ENCODE assay signal across 8 cellular contexts in the genomic region with DNA sequence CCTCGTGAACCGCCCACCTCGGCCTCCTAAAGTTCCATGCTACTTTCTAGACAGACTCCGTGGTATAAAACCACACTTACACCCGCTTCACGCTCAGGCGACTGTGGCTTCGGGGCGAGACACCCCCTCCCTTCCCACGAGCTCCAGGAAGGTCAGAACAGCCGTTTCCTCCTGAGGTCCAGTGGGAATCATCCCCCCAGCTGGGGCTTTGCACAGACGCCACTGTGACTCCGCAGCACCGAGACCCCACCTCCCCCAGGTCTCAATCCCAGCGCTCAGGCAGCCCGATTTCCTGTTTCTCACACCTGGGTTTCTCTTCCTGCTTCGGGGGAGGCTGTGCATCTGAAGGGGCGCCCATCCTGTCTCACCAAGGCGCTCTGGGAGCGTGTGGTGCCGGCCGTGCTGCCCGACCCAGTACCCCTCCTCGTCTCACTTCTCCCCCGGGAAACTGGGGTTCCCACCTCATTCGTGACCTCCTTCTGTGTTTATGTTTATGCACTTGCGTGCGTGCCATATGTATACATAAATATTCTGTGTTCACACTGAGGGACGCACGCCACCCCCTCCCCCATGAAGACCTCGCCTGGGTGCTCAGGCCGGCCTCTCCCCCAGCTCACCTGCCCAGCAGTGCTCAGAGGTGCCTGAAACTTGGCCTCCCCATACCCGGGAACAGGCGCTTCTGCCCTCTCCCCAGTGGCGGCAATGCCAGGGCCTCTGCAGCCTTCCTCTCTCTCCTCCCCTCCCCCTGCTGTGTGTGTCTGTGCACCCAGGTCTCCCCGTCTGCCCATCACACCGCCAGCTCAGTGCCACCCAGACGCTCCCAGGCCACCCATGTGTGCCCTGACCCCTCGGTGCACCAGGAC. TPM values are rescaled to one million over a fixed set of nuclear protein-coding genes. Genes with fewer than 3 reads are reported as not detected.
DNase-seq lines count a peak whose midpoint lies in the region; ATAC-seq and TF ChIP-seq lines count a peak whose summit lies in the region.

No MANE protein-coding gene starts in this region.

- peak; percentile 89 for DNase-seq in GM19238 (ENCODE audit: insufficient read length, low spot score)
- peak; percentile 62 to 65 for DNase-seq in activated CD4-positive, alpha-beta T cell treated with anti-CD3 and anti-CD28 coated beads, Interleukin-2, amount 50 U/mL, for 48 hours
- no peak for DNase-seq in left ventricle myocardium inferior
- DNase-seq in stimulated activated naive CD4-positive, alpha-beta T cell treated with Interleukin-2 at 50 U/mL for 16 hours (lab: John Stamatoyannopoulos, UW): peak; percentile 44
- no peak for DNase-seq in GDM1 (lab: John Stamatoyannopoulos, UW)
- no peak for DNase-seq in body of pancreas
- DNase-seq in HK-2 (ENCODE audit: unreplicated experiment): no peak

- H3K4me3 ChIP-seq in left ventricle myocardium inferior: no peak overlapping the region
- H3K4me3 ChIP-seq in body of pancreas: no peak overlapping the region

- H3K4me1 ChIP-seq in left ventricle myocardium inferior: peaks cover 32% of the 10 kb centered on the region
- peaks cover 24% of the 10 kb centered on the region for H3K4me1 ChIP-seq in body of pancreas

- TF ChIP-seq POLR2A in body of pancreas (IDR thresholded peaks at IDR 0.05): no peak

- ATAC-seq in HG03135 (IDR thresholded peaks at IDR 0.05; ENCODE audit: unreplicated experiment) (peak; percentile 68), body of pancreas (no peak)

- H3K36me3 ChIP-seq in left ventricle myocardium inferior (peaks cover 10% of the 10 kb centered on the region), body of pancreas (replicated peaks in 1 of 2; ENCODE audit: insufficient read depth in 1 of 2, low read depth in 2 of 2) (no peaks in the 10 kb centered on the region)

- H3K9me3 ChIP-seq in left ventricle myocardium inferior (replicated peaks): no peaks in the 10 kb centered on the region
- no peaks in the 10 kb centered on the region for H3K9me3 ChIP-seq in body of pancreas

- H3K27ac ChIP-seq in left ventricle myocardium inferior (replicated peaks) (peak overlapping the region; percentile 16), body of pancreas (peak overlapping the region in 1 of 4 donors; percentile 55)

- WGBS in body of pancreas, 2 donors: 78 to 93% methylated on average over 37 to 39 of the region's 39 CpGs

- intact Hi-C loops in left ventricle myocardium inferior (cut with micrococcal nuclease): no loop called here
- intact Hi-C loops in body of pancreas (cut with DNase I): no loop called here

- TF ChIP-seq CTCF in left ventricle myocardium inferior (IDR thresholded peaks at IDR 0.05; ENCODE audit: borderline replicate concordance) (no peak), body of pancreas (IDR thresholded peaks at IDR 0.05) (no peak)

- no peaks in the 10 kb centered on the region for H3K27me3 ChIP-seq in left ventricle myocardium inferior (ENCODE audit: low read depth)
- H3K27me3 ChIP-seq in body of pancreas: no peaks in the 10 kb centered on the region

RNA-seq across cellular contexts. Expression of gene SLC35E2B, which starts 14.6 kb away (rescaled TPM):
- total RNA-seq in left ventricle myocardium inferior (20.2 TPM), body of pancreas (10 to 100 TPM; 30.6 to 56.7 TPM)

RNA-seq across cellular contexts. Expression of gene CDK11B, which starts 19.1 kb away (rescaled TPM):
- 24.3 TPM for total RNA-seq in left ventricle myocardium inferior
- total RNA-seq in body of pancreas: 10 to 100 TPM; 14.5 to 45.5 TPM

RNA-seq across cellular contexts. Expression of gene MMP23B, which starts 46.0 kb away (rescaled TPM):
- total RNA-seq in left ventricle myocardium inferior (93.8 TPM), body of pancreas (1 to 10 TPM in 1 of 2 donors, under 1 TPM in 1; 0.99 to 1.8 TPM)

RNA-seq across cellular contexts. Expression of gene CDK11A, which starts 46.2 kb away (rescaled TPM):
- total RNA-seq in left ventricle myocardium inferior (21.7 TPM), body of pancreas (10 to 100 TPM; 35.8 to 38.9 TPM)

Comparison
In these comparisons a context has a peak if more than half of its experiments do, and no peak if none do; other contexts are left out.
1. DNase-seq: peak in GM19238 (single experiment), activated CD4-positive, alpha-beta T cell treated with anti-CD3 and anti-CD28 coated beads, Interleukin-2, amount 50 U/mL, for 48 hours (2 of 2) and stimulated activated naive CD4-positive, alpha-beta T cell treated with Interleukin-2 at 50 U/mL for 16 hours (single experiment); none in left ventricle myocardium inferior (single experiment), GDM1 (single experiment), body of pancreas (0 of 4) and HK-2 (single experiment).
2. RNA of gene MMP23B, which starts 46.0 kb away (total RNA-seq): 93.8 TPM in left ventricle myocardium inferior (single experiment); 0.99 to 1.8 TPM in body of pancreas; every median in the first group is over 10 times any median in the second.